In genomic region chr7:76262683-76263402, GRCh38 we compare ENCODE assay signal across 9 cellular contexts.
DNase-seq lines count a peak whose midpoint lies in the region; ATAC-seq and TF ChIP-seq lines count a peak whose summit lies in the region.
"Had no signal": no experiment of that assay in that cellular context is flagged by ENCODE, and none has a peak within 500 bp of the region (broad histone marks: within the 10 kb centered on the region; RNA-seq: fewer than 3 reads in every experiment).

No MANE protein-coding gene starts in this region.

- TF ChIP-seq CTCF in GM12865 (IDR thresholded peaks at IDR 0.05; ENCODE audit: insufficient read depth, low read depth, low read length, missing control alignments) (peak; percentile 75), epithelial cell of esophagus (IDR thresholded peaks at IDR 0.05; ENCODE audit: insufficient read depth, low read depth, low read length, missing control alignments) (peak; percentile 79)

- ATAC-seq in HG03520 (IDR thresholded peaks at IDR 0.05; ENCODE audit: unreplicated experiment), result no peak
- no peak for ATAC-seq in GM18861 (IDR thresholded peaks at IDR 0.05; ENCODE audit: unreplicated experiment)

- DNase-seq in AG08395 (ENCODE audit: low spot score), result peak; percentile 75
- peak; percentile 65 for DNase-seq in GM12865 (ENCODE audit: low read depth)
- peak; percentile 76 for DNase-seq in NCI-H1092 treated with DMSO at 0.1 percent for 48 hours (lab: John Stamatoyannopoulos, UW)
- DNase-seq in SW 1271 (lab: John Stamatoyannopoulos, UW), result peak; percentile 62 to 67
- peak; percentile 69 for DNase-seq in epithelial cell of esophagus (ENCODE audit: low read depth)
- peak; percentile 43 for DNase-seq in midbrain (lab: John Stamatoyannopoulos, UW)
- DNase-seq: naive B cell had no signal

- no peak overlapping the region for H3K4me3 ChIP-seq in GM12865 (ENCODE audit: low read depth, low read length)
- no peak overlapping the region for H3K4me3 ChIP-seq in epithelial cell of esophagus (ENCODE audit: low read length)
